29 cellular contexts compared by ENCODE assay signal in the genomic region with DNA sequence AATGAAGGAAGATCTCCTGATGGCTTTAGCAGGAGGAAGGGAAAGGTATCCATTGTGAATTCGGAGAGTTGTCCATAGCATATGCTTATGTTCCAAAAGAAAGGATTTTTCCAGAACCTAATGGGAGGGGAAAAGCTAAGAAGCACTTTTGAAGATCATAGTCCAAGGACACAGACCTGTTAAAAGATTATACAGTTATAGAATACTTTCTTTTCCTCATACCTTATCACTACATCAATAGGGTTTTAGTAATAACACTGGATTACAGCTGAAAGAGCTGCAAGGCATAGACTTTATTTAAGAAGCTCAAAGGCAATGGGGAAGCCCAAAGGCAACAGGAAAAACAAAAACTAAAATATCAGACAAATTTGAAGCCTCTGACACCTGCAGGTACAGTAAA. TPM values are rescaled to one million over a fixed set of nuclear protein-coding genes. Genes with fewer than 3 reads are reported as not detected.
A peak's percentile ranks its signal among the peaks of the same experiment; 100 is the strongest.
DNase-seq lines count a peak whose midpoint lies in the region; ATAC-seq and TF ChIP-seq lines count a peak whose summit lies in the region.
"Had no signal": no experiment of that assay in that cellular context is flagged by ENCODE, and none has a peak within 500 bp of the region (broad histone marks: within the 10 kb centered on the region; RNA-seq: fewer than 3 reads in every experiment).

No MANE protein-coding gene starts in this region.

- H3K4me3 ChIP-seq in mucosa of descending colon: no peak overlapping the region
- H3K4me3 ChIP-seq: A549; BLaER1; BLaER1 treated with 17β-estradiol and CSF1 and Interleukin-3, amounts not matched to agents 10 nM and 100 nM had no signal

- peaks cover 2% of the 10 kb centered on the region for H3K9me3 ChIP-seq in mucosa of descending colon
- H3K9me3 ChIP-seq: A549, BE2C, BLaER1 had no signal

- no peak for TF ChIP-seq CTCF in mucosa of descending colon (IDR thresholded peaks at IDR 0.05)

- intact Hi-C loops in left colon (cut with DNase I, micrococcal nuclease) (no loop called here), mucosa of descending colon (cut with DNase I, micrococcal nuclease) (no loop called here), left ventricle myocardium superior (cut with micrococcal nuclease) (no loop called here)

- H3K36me3 ChIP-seq in mucosa of descending colon (ENCODE audit: low read depth): no peaks in the 10 kb centered on the region
- H3K36me3 ChIP-seq: BE2C; BLaER1; BLaER1 treated with 17β-estradiol and CSF1 and Interleukin-3, amounts not matched to agents 10 nM and 100 nM had no signal

- DNase-seq in left colon: no peak
- no peak for DNase-seq in mucosa of descending colon
- DNase-seq in left ventricle myocardium superior: no peak
- DNase-seq in RPMI8226: no peak
- DNase-seq: 8988T; ACHN; AML-193; BE2C; C1 segment of cervical spinal cord; Caco-2; Calu3; CD4-positive, alpha-beta memory T cell; CD4-positive, alpha-beta T cell; CD4-positive, CD25-positive, alpha-beta regulatory T cell; CD8-positive, alpha-beta memory T cell; CD8-positive, alpha-beta T cell; COR-L47; DMS 273 treated with DMSO at 0.1 percent for 48 hours; DMS153; DMS53; DMS79; DMS79 treated with DMSO at 0.1 percent for 48 hours; DND-41; EL had no signal

- ATAC-seq in left colon: peak; percentile 86
- peak; percentile 58 for ATAC-seq in mucosa of descending colon
- no peak for ATAC-seq in left ventricle myocardium superior
- ATAC-seq: A549; CD8-positive, alpha-beta T cell had no signal

- no peaks in the 10 kb centered on the region for H3K4me1 ChIP-seq in mucosa of descending colon (ENCODE audit: low read depth)
- H3K4me1 ChIP-seq: A549; BE2C; BLaER1; BLaER1 treated with 17β-estradiol and CSF1 and Interleukin-3, amounts not matched to agents 10 nM and 100 nM; Caco-2 had no signal

RNA-seq across cellular contexts. Expression of gene SLC24A3, which starts 39.8 kb away (rescaled TPM):
- total RNA-seq in left colon (1 to 10 TPM; 3.2 to 6.9 TPM), mucosa of descending colon (10 to 100 TPM in 1 of 3 donors, 1 to 10 TPM in 2; 4.3 to 34.9 (median 5.7) TPM), left ventricle myocardium superior (0.62 TPM)
- total RNA-seq: A172; B cell; Calu3; CD4-positive, alpha-beta memory T cell; CD4-positive, alpha-beta T cell; CD8-positive, alpha-beta memory T cell; CD8-positive, alpha-beta T cell had no signal
